Comparison of ENCODE assay signal across 8 cellular contexts in genomic region chr5:93581738-93582414, GRCh38. TPM values are rescaled to one million over a fixed set of nuclear protein-coding genes. Genes with fewer than 3 reads are reported as not detected.
DNase-seq lines count a peak whose midpoint lies in the region; ATAC-seq and TF ChIP-seq lines count a peak whose summit lies in the region.

No MANE protein-coding gene starts in this region.

- no peak overlapping the region for H3K27ac ChIP-seq in trophoblast cell (ENCODE audit: low read depth, low read length)

- H3K4me1 ChIP-seq in trophoblast cell (ENCODE audit: control insufficient read depth in 1 of 2, insufficient read depth in 2 of 2, low read length in 2 of 2), result peaks cover 12 to 16% of the 10 kb centered on the region in 2 experiments

- no peak overlapping the region for H2AK5ac ChIP-seq in trophoblast cell (ENCODE audit: low read length)

- no peak overlapping the region for H3K9ac ChIP-seq in trophoblast cell (ENCODE audit: low read length)

- POLR2A ChIA-PET in activated CD4-positive, alpha-beta T cell treated with anti-CD3 and anti-CD28 coated beads for 36 hours (lab: Charles Lee), result no interaction called here

- H4K8ac ChIP-seq in trophoblast cell (ENCODE audit: low read depth, low read length), result no peak overlapping the region

- no peaks in the 10 kb centered on the region for H3K79me2 ChIP-seq in trophoblast cell (ENCODE audit: control insufficient read depth, insufficient read depth, low read length, poor library complexity)

- H2AFZ ChIP-seq in trophoblast cell (ENCODE audit: insufficient read depth, low read length, poor library complexity), result no peak overlapping the region

- no CpG with 5 or more reads among the region's 10 CpGs for WGBS in trophoblast cell (ENCODE audit: extremely low coverage, insufficient coverage, insufficient read length)

- DNase-seq in EL, result peak; percentile 79
- peak; percentile 40 for DNase-seq in NCI-H2029 (lab: John Stamatoyannopoulos, UW)
- DNase-seq in choroid plexus epithelial cell (ENCODE audit: low read depth), result peak; percentile 88
- no peak for DNase-seq in trophoblast cell
- DNase-seq in activated CD4-positive, alpha-beta T cell treated with anti-CD3 and anti-CD28 coated beads for 36 hours, result no peak
- DNase-seq in stimulated activated naive B cell treated with anti-CD40 and anti-IgM and Interleukin-4, amounts not matched to agents 10 μg/mL and 1 μg/mL and 100 μg/mL, for 72 hours, result no peak

- no peak overlapping the region for H3K4ac ChIP-seq in trophoblast cell (ENCODE audit: low read depth, low read length)

- H2BK120ac ChIP-seq in trophoblast cell (ENCODE audit: insufficient read depth, low read length, poor library complexity), result no peak overlapping the region

- H2BK5ac ChIP-seq in trophoblast cell (ENCODE audit: low read depth, low read length, poor library complexity), result no peak overlapping the region

- H3K4me3 Mint-ChIP-seq in activated CD4-positive, alpha-beta T cell treated with anti-CD3 and anti-CD28 coated beads for 36 hours, result no peak overlapping the region
- no peak overlapping the region for H3K4me3 Mint-ChIP-seq in stimulated activated naive B cell treated with anti-CD40 and anti-IgM and Interleukin-4, amounts not matched to agents 10 μg/mL and 1 μg/mL and 100 μg/mL, for 72 hours

- peaks cover 23% of the 10 kb centered on the region for H3K4me1 Mint-ChIP-seq in activated CD4-positive, alpha-beta T cell treated with anti-CD3 and anti-CD28 coated beads for 36 hours
- peaks cover 18 to 39% of the 10 kb centered on the region in 2 donors for H3K4me1 Mint-ChIP-seq in stimulated activated naive B cell treated with anti-CD40 and anti-IgM and Interleukin-4, amounts not matched to agents 10 μg/mL and 1 μg/mL and 100 μg/mL, for 72 hours

- H3K4me3 ChIP-seq in choroid plexus epithelial cell (ENCODE audit: low read depth, low read length), result peak overlapping the region; percentile 69
- no peak overlapping the region for H3K4me3 ChIP-seq in trophoblast cell (ENCODE audit: low read depth, low read length)

- no peaks in the 10 kb centered on the region for H3K36me3 Mint-ChIP-seq in activated CD4-positive, alpha-beta T cell treated with anti-CD3 and anti-CD28 coated beads for 36 hours (ENCODE audit: low read depth)
- H3K36me3 Mint-ChIP-seq in stimulated activated naive B cell treated with anti-CD40 and anti-IgM and Interleukin-4, amounts not matched to agents 10 μg/mL and 1 μg/mL and 100 μg/mL, for 72 hours, result no peaks in the 10 kb centered on the region

- no peak overlapping the region for H3K23ac ChIP-seq in trophoblast cell (ENCODE audit: low read length)

- H3K4me2 ChIP-seq in trophoblast cell (ENCODE audit: low read length), result peak overlapping the region; percentile 94

- no peak overlapping the region for H4K91ac ChIP-seq in trophoblast cell (ENCODE audit: low read depth, low read length)

- H2BK12ac ChIP-seq in trophoblast cell (ENCODE audit: low read length), result no peak overlapping the region

- peaks cover 73% of the 10 kb centered on the region for H3K27me3 ChIP-seq in trophoblast cell (ENCODE audit: insufficient read depth, low read length)

- H3K36me3 ChIP-seq in trophoblast cell (ENCODE audit: control insufficient read depth in 1 of 2, insufficient read depth in 2 of 2, low read length in 2 of 2), result no peaks in the 10 kb centered on the region

- H3K79me1 ChIP-seq in trophoblast cell (ENCODE audit: low read length), result no peaks in the 10 kb centered on the region

- H3K14ac ChIP-seq in trophoblast cell (ENCODE audit: low read length), result no peak overlapping the region

- H4K12ac ChIP-seq in trophoblast cell (ENCODE audit: low read depth, low read length), result no peak overlapping the region

- intact Hi-C loops in activated CD4-positive, alpha-beta T cell treated with anti-CD3 and anti-CD28 coated beads for 36 hours (cut with DNase I, micrococcal nuclease), result loop anchor here (1.0 to 5.0 kb wide), 8 partner anchors 39 to 1325 kb away; no protein-coding TSS in a partner anchor

- no peak for TF ChIP-seq CTCF in choroid plexus epithelial cell (conservative IDR thresholded peaks at IDR 0.05; ENCODE audit: low read depth, low read length)

- H3K9me3 Mint-ChIP-seq in activated CD4-positive, alpha-beta T cell treated with anti-CD3 and anti-CD28 coated beads for 36 hours (ENCODE audit: low read depth), result no peaks in the 10 kb centered on the region
- H3K9me3 Mint-ChIP-seq in stimulated activated naive B cell treated with anti-CD40 and anti-IgM and Interleukin-4, amounts not matched to agents 10 μg/mL and 1 μg/mL and 100 μg/mL, for 72 hours, result no peaks in the 10 kb centered on the region

- peaks cover 38% of the 10 kb centered on the region for H3K27me3 Mint-ChIP-seq in activated CD4-positive, alpha-beta T cell treated with anti-CD3 and anti-CD28 coated beads for 36 hours
- H3K27me3 Mint-ChIP-seq in stimulated activated naive B cell treated with anti-CD40 and anti-IgM and Interleukin-4, amounts not matched to agents 10 μg/mL and 1 μg/mL and 100 μg/mL, for 72 hours, result peaks cover 36 to 54% of the 10 kb centered on the region in 2 donors

- peaks cover 3% of the 10 kb centered on the region for H3K9me3 ChIP-seq in trophoblast cell (ENCODE audit: insufficient read depth, low read depth, low read length)

- no peak overlapping the region for H3K18ac ChIP-seq in trophoblast cell (ENCODE audit: low read length)

- no peak overlapping the region for H3K27ac Mint-ChIP-seq in activated CD4-positive, alpha-beta T cell treated with anti-CD3 and anti-CD28 coated beads for 36 hours
- H3K27ac Mint-ChIP-seq in stimulated activated naive B cell treated with anti-CD40 and anti-IgM and Interleukin-4, amounts not matched to agents 10 μg/mL and 1 μg/mL and 100 μg/mL, for 72 hours, result no peak overlapping the region

- no peak for ATAC-seq in activated CD4-positive, alpha-beta T cell treated with anti-CD3 and anti-CD28 coated beads for 36 hours
- no peak for ATAC-seq in HG03025 (IDR thresholded peaks at IDR 0.05; ENCODE audit: low FRiP score, unreplicated experiment)
- ATAC-seq in HG03039 (IDR thresholded peaks at IDR 0.05; ENCODE audit: unreplicated experiment), result no peak
- ATAC-seq in stimulated activated naive B cell treated with anti-CD40 and anti-IgM and Interleukin-4, amounts not matched to agents 10 μg/mL and 1 μg/mL and 100 μg/mL, for 72 hours (replicated peaks), result no peak

- CTCF ChIA-PET in activated CD4-positive, alpha-beta T cell treated with anti-CD3 and anti-CD28 coated beads for 36 hours (lab: Charles Lee), result interaction anchor here (0.6 to 2.0 kb wide), 4 partner anchors 10 to 335 kb away, joined by 4 to 7 read pairs (median 5); no protein-coding TSS in a partner anchor

RNA-seq across cellular contexts. Expression of gene NR2F1-AS1, which starts 0.9 kb away (rescaled TPM):
- 0.01 and 0.12 TPM in 2 replicates for polyA plus RNA-seq in trophoblast cell (2013)
- not detected for total RNA-seq in activated CD4-positive, alpha-beta T cell treated with anti-CD3 and anti-CD28 coated beads for 36 hours

RNA-seq across cellular contexts. Expression of gene NR2F1, which starts 1.1 kb away (rescaled TPM):
- 0.04 and 0.14 TPM in 2 replicates for polyA plus RNA-seq in trophoblast cell (2013)
- total RNA-seq in activated CD4-positive, alpha-beta T cell treated with anti-CD3 and anti-CD28 coated beads for 36 hours, result not detected

Comparison
In these comparisons a context has a peak if more than half of its experiments do, and no peak if none do; other contexts are left out.
1. DNase-seq: peak in EL (single experiment), NCI-H2029 (single experiment) and choroid plexus epithelial cell (single experiment); none in trophoblast cell (0 of 2), activated CD4-positive, alpha-beta T cell treated with anti-CD3 and anti-CD28 coated beads for 36 hours (single experiment) and stimulated activated naive B cell treated with anti-CD40 and anti-IgM and Interleukin-4, amounts not matched to agents 10 μg/mL and 1 μg/mL and 100 μg/mL, for 72 hours (single experiment).